12 cellular contexts compared by ENCODE assay signal in genomic region chr15:48868549-48868948, GRCh38. TPM values are rescaled to one million over a fixed set of nuclear protein-coding genes. Genes with fewer than 3 reads are reported as not detected.
DNase-seq lines count a peak whose midpoint lies in the region; TF ChIP-seq lines count a peak whose summit lies in the region.
"Had no signal": no experiment of that assay in that cellular context is flagged by ENCODE, and none has a peak within 500 bp of the region (broad histone marks: within the 10 kb centered on the region; RNA-seq: fewer than 3 reads in every experiment).

No MANE protein-coding gene starts in this region.

- CTCF ChIA-PET in A673 (lab: Charles Lee) (no interaction called here), RWPE1 (lab: Yijun Ruan, JAX) (interaction anchor here (0.7 to 1.0 kb wide), 2 partner anchors 97 to 149 kb away, joined by 3 to 6 read pairs; no protein-coding TSS in a partner anchor)

- no peak overlapping the region for H3K4me3 ChIP-seq in A673 (ENCODE audit: low read depth, low read length, poor library complexity, severe bottlenecking)

- no peaks in the 10 kb centered on the region for H3K36me3 ChIP-seq in A673 (ENCODE audit: insufficient read depth, low read length, poor library complexity, severe bottlenecking)

- TF ChIP-seq CTCF in A673 (conservative IDR thresholded peaks at IDR 0.05; ENCODE audit: low read depth, low read length) (no peak), RWPE1 (conservative IDR thresholded peaks at IDR 0.05; ENCODE audit: low read depth) (no peak)

- peaks cover 43% of the 10 kb centered on the region for H3K4me1 ChIP-seq in A673 (ENCODE audit: insufficient read depth, low read length, poor library complexity, severe bottlenecking)

- intact Hi-C loops in A673 (cut with micrococcal nuclease; ENCODE audit: unreplicated experiment), result loop anchor here (5.0 to 10.0 kb wide), 2 partner anchors 94 to 166 kb away; partner anchors contain the start of gene SHC4

- BruUV-seq in A673 (replicated peaks; lab: Mats Ljungman, UMichigan), result no TSS peak

- DNase-seq in A673 (ENCODE audit: low spot score), result peak; percentile 86
- peak; percentile 82 for DNase-seq in H4 (ENCODE audit: low spot score)
- peak; percentile 90 for DNase-seq in RWPE1 (ENCODE audit: low spot score)
- DNase-seq in fibroblast of gingiva (ENCODE audit: low read depth), result peak; percentile 70
- DNase-seq in NCI-H1930 (lab: John Stamatoyannopoulos, UW), result no peak
- no peak for DNase-seq in stimulated activated CD4-positive, alpha-beta T cell treated with anti-CD3 and anti-CD28 coated beads, Interleukin-4, amount 100 ng/mL, for 4 hours
- no peak for DNase-seq in activated CD4-positive, CD25-positive, alpha-beta regulatory T cell (lab: John Stamatoyannopoulos, UW)
- DNase-seq in activated CD8-positive, alpha-beta memory T cell treated with anti-CD3 and anti-CD28 coated beads, Interleukin-2, amount 50 U/mL, for 48 hours, result no peak
- DNase-seq: activated CD4-positive, alpha-beta T cell treated with anti-CD3 and anti-CD28 coated beads for 48 hours; naive B cell; NCI-H187 treated with DMSO at 0.1 percent for 48 hours; SHP77 had no signal

- POLR2A ChIA-PET in A673 (lab: Charles Lee; ENCODE audit: low non-redundant PET) (no interaction called here), RWPE1 (lab: Yijun Ruan, JAX; ENCODE audit: low non-redundant PET) (no interaction called here)

- H3K27me3 ChIP-seq in A673 (replicated peaks; ENCODE audit: insufficient read depth, low read depth, low read length, poor library complexity), result no peaks in the 10 kb centered on the region

- H3K27ac ChIP-seq in A673 (ENCODE audit: low read depth, low read length, poor library complexity, severe bottlenecking) (no peak overlapping the region), RWPE1 (no peak overlapping the region)

- H3K9me3 ChIP-seq in A673 (ENCODE audit: low read depth, low read length, poor library complexity, severe bottlenecking), result no peaks in the 10 kb centered on the region

RNA-seq across cellular contexts. Expression of gene EID1, which starts 9.4 kb away (rescaled TPM):
- total RNA-seq in A673 (2021), result 128 and 137 TPM in 2 replicates
- 343 and 403 TPM in 2 replicates for total RNA-seq in H4 (2014; rRNA removed; shearing (Covaris generic))

RNA-seq across cellular contexts. Expression of gene CEP152, which starts 57.7 kb away (rescaled TPM):
- 31.6 and 33.7 TPM in 2 replicates for total RNA-seq in A673 (2021)
- total RNA-seq in H4 (2014; rRNA removed; shearing (Covaris generic)), result 6.2 and 9.7 TPM in 2 replicates

Comparison
In these comparisons a context has a peak if more than half of its experiments do, and no peak if none do; other contexts are left out.
1. DNase-seq: peak in A673 (single experiment), H4 (single experiment), RWPE1 (single experiment) and fibroblast of gingiva (single experiment); none in NCI-H1930 (0 of 2), stimulated activated CD4-positive, alpha-beta T cell treated with anti-CD3 and anti-CD28 coated beads, Interleukin-4, amount 100 ng/mL, for 4 hours (0 of 2), activated CD4-positive, CD25-positive, alpha-beta regulatory T cell (0 of 4) and activated CD8-positive, alpha-beta memory T cell treated with anti-CD3 and anti-CD28 coated beads, Interleukin-2, amount 50 U/mL, for 48 hours (single experiment).